Comparison of ENCODE assay signal across 8 cellular contexts in the genomic region with DNA sequence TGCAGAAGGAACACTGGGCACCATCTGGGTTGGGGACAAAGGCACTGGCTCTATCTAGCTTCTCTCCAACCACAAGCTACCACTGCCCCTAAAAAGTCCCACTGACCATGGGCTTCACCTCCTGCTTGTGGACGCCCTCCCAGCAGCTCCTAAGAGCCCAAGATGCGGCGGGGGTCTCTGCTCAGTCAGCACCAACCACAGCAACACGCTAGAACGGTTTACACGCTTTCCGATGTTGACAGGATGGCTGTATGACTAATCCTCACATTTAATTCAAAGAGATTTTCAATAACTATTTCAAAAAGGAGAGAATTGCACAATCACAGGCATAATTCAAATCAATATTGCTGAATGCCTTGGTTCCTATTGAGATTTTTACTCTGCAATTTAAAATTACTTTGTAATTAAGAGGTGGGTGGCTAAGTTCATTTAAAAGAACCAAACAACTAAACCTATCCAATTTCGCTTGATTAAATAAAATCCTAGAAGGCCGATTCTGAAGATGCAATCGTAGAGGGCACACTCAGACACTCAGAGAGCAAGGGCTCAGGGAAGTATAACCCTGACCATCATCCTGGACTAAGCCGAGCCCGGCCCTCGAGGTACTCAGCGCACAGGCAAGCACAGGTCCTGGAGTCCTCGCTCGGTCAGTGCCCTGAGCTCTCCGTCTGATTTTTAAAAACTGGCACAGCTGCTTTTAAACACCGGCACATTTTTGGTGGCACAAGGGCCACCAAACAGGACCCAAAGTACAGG.
DNase-seq lines count a peak whose midpoint lies in the region; ATAC-seq, FAIRE-seq and TF ChIP-seq lines count a peak whose summit lies in the region.
"Not testable (repeated sequence)": the region's sequence is repeated elsewhere in the genome, so short reads cannot be mapped to it uniquely, and the experiment has no call there.

No MANE protein-coding gene starts in this region.

- not testable (repeated sequence) for DNase-seq in endodermal cell, kidney, ovary, aorta

- H3K27ac Mint-ChIP-seq in activated T-helper 17 cell treated with anti-CD3 and anti-CD28 coated beads, Interleukin-2, amount 50 U/mL, for 72 hours: peak overlapping the region; percentile 56
- not testable (repeated sequence) for H3K27ac Mint-ChIP-seq in endodermal cell

- WGBS in endodermal cell (ENCODE audit: insufficient coverage in 1 of 2, insufficient read length in 1 of 2), 2 experiments: 0 to 3% methylated on average over 1 to 4 of the region's 18 CpGs
- WGBS in ovary, 3 donors: 15 to 18% (median 16%) methylated on average over 1 to 6 of the region's 18 CpGs
- WGBS in aorta, 2 donors: 32 to 34% methylated on average over 4 to 8 of the region's 18 CpGs

- H2AFZ ChIP-seq in OCI-LY1 (ENCODE audit: low read length): not testable (repeated sequence)

- H3K27me3 ChIP-seq in OCI-LY1 (ENCODE audit: insufficient read depth, low read length); endodermal cell (ENCODE audit: control insufficient read depth, insufficient read depth, low read length, poor library complexity, severe bottlenecking); ovary; aorta (ENCODE audit: control insufficient read depth in 1 of 2, insufficient read depth in 2 of 2, low read length in 1 of 2): not testable (repeated sequence)

- TF ChIP-seq EP300 in ovary (IDR thresholded peaks at IDR 0.05): not testable (repeated sequence)

- H3K9me3 Mint-ChIP-seq in activated T-helper 17 cell treated with anti-CD3 and anti-CD28 coated beads, Interleukin-2, amount 50 U/mL, for 72 hours; endodermal cell: not testable (repeated sequence)

- not testable (repeated sequence) for H3K9me3 ChIP-seq in OCI-LY1 (ENCODE audit: low read length); endodermal cell (ENCODE audit: control insufficient read depth, low read length); kidney (ENCODE audit: control insufficient read depth in 1 of 2, low read length in 2 of 2); ovary; aorta (ENCODE audit: control insufficient read depth, low read length)

- H3K27me3 Mint-ChIP-seq in activated T-helper 17 cell treated with anti-CD3 and anti-CD28 coated beads, Interleukin-2, amount 50 U/mL, for 72 hours; endodermal cell (ENCODE audit: insufficient read depth): not testable (repeated sequence)

- peak overlapping the region; percentile 84; the same call in 1 of the 2 replicates for H3K9ac ChIP-seq in OCI-LY1 (ENCODE audit: low read length)
- not testable (repeated sequence) for H3K9ac ChIP-seq in endodermal cell (ENCODE audit: extremely low read depth, low read length, poor library complexity, severe bottlenecking); kidney (ENCODE audit: low read length in 2 of 2)

- not testable (repeated sequence) for H4K20me1 ChIP-seq in OCI-LY1 (ENCODE audit: insufficient read depth, low read length)

- TF ChIP-seq CTCF in OCI-LY1 (IDR thresholded peaks at IDR 0.05; ENCODE audit: low read length); endodermal cell (conservative IDR thresholded peaks at IDR 0.05); kidney (IDR thresholded peaks at IDR 0.05; ENCODE audit: borderline replicate concordance, extremely low read depth, insufficient read depth); ovary (IDR thresholded peaks at IDR 0.05): not testable (repeated sequence)

- H3F3A ChIP-seq in OCI-LY1 (ENCODE audit: insufficient read depth, low read length): not testable (repeated sequence)

- not testable (repeated sequence) for H3K36me3 ChIP-seq in OCI-LY1 (ENCODE audit: insufficient read depth, low read length); endodermal cell (ENCODE audit: control insufficient read depth, insufficient read depth, low read length); kidney (ENCODE audit: control insufficient read depth in 1 of 2, insufficient read depth in 2 of 2, low read length in 2 of 2); ovary; aorta (ENCODE audit: control insufficient read depth in 1 of 2, insufficient read depth in 2 of 2, low read length in 1 of 2)

- not testable (repeated sequence) for TF ChIP-seq POLR2A in GM18505 (IDR thresholded peaks at IDR 0.05; ENCODE audit: borderline replicate concordance, extremely low read depth, insufficient read depth, insufficient read length); ovary (IDR thresholded peaks at IDR 0.05)

- peak overlapping the region; percentile 57 for H3K4me2 ChIP-seq in OCI-LY1 (ENCODE audit: low read length)

- intact Hi-C loops in kidney (cut with DNase I); ovary (cut with DNase I); aorta (cut with DNase I): not testable (repeated sequence)

- not testable (repeated sequence) for H3K79me2 ChIP-seq in OCI-LY1 (ENCODE audit: insufficient read depth, low read length)

- H3K4me1 Mint-ChIP-seq in activated T-helper 17 cell treated with anti-CD3 and anti-CD28 coated beads, Interleukin-2, amount 50 U/mL, for 72 hours; endodermal cell: not testable (repeated sequence)

- ATAC-seq in GM18505 (IDR thresholded peaks at IDR 0.05; ENCODE audit: unreplicated experiment) (peak; percentile 13), HG02798 (IDR thresholded peaks at IDR 0.05; ENCODE audit: poor library complexity, unreplicated experiment) (peak; percentile 8), aorta (ENCODE audit: low FRiP score) (peak; percentile 57)
- ATAC-seq in activated T-helper 17 cell treated with anti-CD3 and anti-CD28 coated beads, Interleukin-2, amount 50 U/mL, for 72 hours (replicated peaks): peak; percentile 34

- H3K27ac ChIP-seq in OCI-LY1 (ENCODE audit: low read depth, low read length, poor library complexity, severe bottlenecking); endodermal cell (ENCODE audit: low read depth, low read length); kidney (ENCODE audit: low read depth in 2 of 2, low read length in 2 of 2); ovary; aorta (ENCODE audit: low read depth in 1 of 2, low read length in 2 of 2): not testable (repeated sequence)

- peaks cover 15% of the 10 kb centered on the region for H3K4me1 ChIP-seq in OCI-LY1 (ENCODE audit: insufficient read depth, low read length, severe bottlenecking)
- H3K4me1 ChIP-seq in endodermal cell (ENCODE audit: control insufficient read depth, insufficient read depth, low read length); kidney (ENCODE audit: control insufficient read depth in 1 of 2, insufficient read depth in 1 of 2, low read depth in 1 of 2, low read length in 2 of 2); ovary (ENCODE audit: insufficient read depth); aorta (ENCODE audit: control insufficient read depth in 1 of 2, insufficient read depth in 2 of 2, low read length in 2 of 2): not testable (repeated sequence)

- peaks cover 11% of the 10 kb centered on the region for H3K36me3 Mint-ChIP-seq in activated T-helper 17 cell treated with anti-CD3 and anti-CD28 coated beads, Interleukin-2, amount 50 U/mL, for 72 hours (ENCODE audit: low read depth)
- H3K36me3 Mint-ChIP-seq in endodermal cell (ENCODE audit: low read depth): not testable (repeated sequence)

- H3K4me3 ChIP-seq in OCI-LY1 (ENCODE audit: low read depth, low read length, poor library complexity, severe bottlenecking) (peak overlapping the region; percentile 75), endodermal cell (ENCODE audit: low read length) (peak overlapping the region; percentile 71), kidney (ENCODE audit: low read length in 2 of 2) (peak overlapping the region; percentile 29 to 55), ovary (peak overlapping the region; percentile 38), aorta (ENCODE audit: low read length in 2 of 2) (peak overlapping the region in 1 of 2 donors; percentile 31)

- FAIRE-seq in kidney (lab: Jason Lieb, UNC): not testable (repeated sequence)

- not testable (repeated sequence) for H3K9me2 ChIP-seq in OCI-LY1 (ENCODE audit: low read depth, low read length)

- peak overlapping the region; percentile 69 for H3K4me3 Mint-ChIP-seq in activated T-helper 17 cell treated with anti-CD3 and anti-CD28 coated beads, Interleukin-2, amount 50 U/mL, for 72 hours
- peak overlapping the region; percentile 64 for H3K4me3 Mint-ChIP-seq in endodermal cell
